8 cellular contexts compared by ENCODE assay signal in genomic region chr7:75738604-75738974, GRCh38. TPM values are rescaled to one million over a fixed set of nuclear protein-coding genes. Genes with fewer than 3 reads are reported as not detected.
DNase-seq lines count a peak whose midpoint lies in the region; ATAC-seq, FAIRE-seq and TF ChIP-seq lines count a peak whose summit lies in the region.

TSS of gene HIP1 (minus strand) at chr7:75738941. CDS start at chr7:75738920, 21 bp downstream.

- H3K27ac ChIP-seq in pancreas = peak within 1 kb of the TSS; percentile 31 to 88 (median 67)

- 1% methylated on average over 27 to 30 of the region's 30 CpGs for WGBS in pancreas, 2 donors

- H3K4me1 Mint-ChIP-seq in activated T-cell treated with anti-CD3 and anti-CD28 coated beads, Interleukin-2, amount 50 U/mL, for 72 hours (ENCODE audit: low read depth) = peaks cover 25% of the 10 kb centered on the region

- FAIRE-seq in pancreas (lab: Jason Lieb, UNC) = no peak
- FAIRE-seq in D721Med (lab: Jason Lieb, UNC) = no peak

- DNase-seq in activated T-cell treated with anti-CD3 and anti-CD28 coated beads, Interleukin-2, amount 50 U/mL, for 72 hours = no peak
- DNase-seq in activated T-cell treated with anti-CD3 and anti-CD28 coated beads, Interleukin-2, amount 50 U/mL, for 1 hour = no peak
- DNase-seq in SK-MEL-5 (ENCODE audit: low read depth, low spot score) (no peak), foreskin fibroblast (no peak), pancreas (no peak), D721Med (ENCODE audit: insufficient read length, low spot score) (no peak)

- H3K9me3 Mint-ChIP-seq in activated T-cell treated with anti-CD3 and anti-CD28 coated beads, Interleukin-2, amount 50 U/mL, for 72 hours = no peaks in the 10 kb centered on the region

- no peaks in the 10 kb centered on the region for H3K36me3 Mint-ChIP-seq in activated T-cell treated with anti-CD3 and anti-CD28 coated beads, Interleukin-2, amount 50 U/mL, for 72 hours (ENCODE audit: insufficient read depth in 2 of 2)

- H3K4me3 ChIP-seq in foreskin fibroblast (ENCODE audit: low read depth in 1 of 2, low read length in 2 of 2) (peak within 1 kb of the TSS; percentile 84 to 95), pancreas (peak within 1 kb of the TSS; percentile 91 to 99 (median 95))

- no peaks in the 10 kb centered on the region for H3K36me3 ChIP-seq in pancreas

- H3K27me3 ChIP-seq in pancreas = no peaks in the 10 kb centered on the region

- ATAC-seq in activated T-cell treated with anti-CD3 and anti-CD28 coated beads, Interleukin-2, amount 50 U/mL, for 72 hours (replicated peaks in 1 of 2) = no peak
- ATAC-seq in pancreas = no peak
- no peak for ATAC-seq in HG02852 (IDR thresholded peaks at IDR 0.05; ENCODE audit: unreplicated experiment)
- no peak for ATAC-seq in HG03039 (IDR thresholded peaks at IDR 0.05; ENCODE audit: unreplicated experiment)

- peaks cover 42% of the 10 kb centered on the region for H3K27me3 Mint-ChIP-seq in activated T-cell treated with anti-CD3 and anti-CD28 coated beads, Interleukin-2, amount 50 U/mL, for 72 hours (ENCODE audit: low read depth)

- no peak within 1 kb of the TSS for H3K27ac Mint-ChIP-seq in activated T-cell treated with anti-CD3 and anti-CD28 coated beads, Interleukin-2, amount 50 U/mL, for 72 hours

- no peak for TF ChIP-seq CTCF in foreskin fibroblast (IDR thresholded peaks at IDR 0.05; ENCODE audit: low read depth, low read length)
- no peak for TF ChIP-seq CTCF in pancreas (IDR thresholded peaks at IDR 0.05)
- TF ChIP-seq CTCF in D721Med (IDR thresholded peaks at IDR 0.05; ENCODE audit: insufficient read depth, missing control alignments) = no peak

- intact Hi-C loops in pancreas (cut with DNase I) = no loop called here

- no peaks in the 10 kb centered on the region for H3K9me3 ChIP-seq in pancreas

- H3K4me1 ChIP-seq in pancreas = no peaks in the 10 kb centered on the region

- H3K4me3 Mint-ChIP-seq in activated T-cell treated with anti-CD3 and anti-CD28 coated beads, Interleukin-2, amount 50 U/mL, for 72 hours = peak within 1 kb of the TSS; percentile 97 to 98

- in situ Hi-C loops in SK-MEL-5 (cut with HindIII; ENCODE audit: low pct_unique_long_range_greater_than_20kb, low sequenced_read_pairs) = no loop called here

RNA-seq across cellular contexts. Expression of gene HIP1, which starts in this region (rescaled TPM):
- 10 to 100 TPM; 10.9 to 11.4 TPM for total RNA-seq in activated T-cell treated with anti-CD3 and anti-CD28 coated beads, Interleukin-2, amount 50 U/mL, for 72 hours
- total RNA-seq in SK-MEL-5 (2014; rRNA removed; shearing (Covaris generic)) = 44.5 and 52.1 TPM in 2 replicates
- polyA plus RNA-seq in SK-MEL-5 (2015; cell fraction: cytosol; rRNA removed) = 49.1 and 81.2 TPM in 2 replicates
- 22.2 and 27.0 TPM in 2 replicates for polyA plus RNA-seq in SK-MEL-5 (2015; cell fraction: nucleus; rRNA removed)
- 10 to 100 TPM in 1 of 6 donors, 1 to 10 TPM in 5; 4.9 to 14.8 (median 5.9) TPM for total RNA-seq in pancreas
- 1 to 10 TPM; 3.6 to 3.9 TPM for polyA plus RNA-seq in pancreas
